17 cellular contexts compared by ENCODE assay signal in the genomic region with DNA sequence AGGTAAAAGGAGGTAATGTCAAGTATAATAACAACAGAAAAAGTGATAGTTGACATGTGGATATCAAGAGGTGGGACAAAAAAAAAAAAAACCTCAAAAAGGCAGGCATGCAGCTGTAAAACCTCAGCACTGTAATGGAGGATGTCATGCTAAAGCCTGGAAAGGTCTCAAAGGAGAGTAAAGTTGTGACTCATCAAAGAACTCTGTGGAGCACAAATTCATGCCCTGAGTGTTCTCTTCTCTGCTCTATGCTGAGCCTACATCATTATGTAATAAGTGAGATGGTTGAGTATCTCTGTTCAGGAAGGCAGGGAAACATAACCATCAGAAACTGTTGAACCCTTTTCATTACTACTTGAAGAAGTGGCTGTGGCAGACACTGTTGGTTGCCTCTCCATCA.
DNase-seq lines count a peak whose midpoint lies in the region; ATAC-seq and TF ChIP-seq lines count a peak whose summit lies in the region.
"Had no signal": no experiment of that assay in that cellular context is flagged by ENCODE, and none has a peak within 500 bp of the region (broad histone marks: within the 10 kb centered on the region; RNA-seq: fewer than 3 reads in every experiment).

No MANE protein-coding gene starts in this region.

- H3K4me1 ChIP-seq in Peyer's patch: no peaks in the 10 kb centered on the region
- H3K4me1 ChIP-seq: HAP-1 had no signal

- H3K27ac Mint-ChIP-seq in activated naive CD8-positive, alpha-beta T cell treated with anti-CD3 and anti-CD28 coated beads, Interleukin-2, amount 50 U/mL, for 24 hours: no peak overlapping the region
- no peak overlapping the region for H3K27ac Mint-ChIP-seq in activated naive CD8-positive, alpha-beta T cell treated with anti-CD3 and anti-CD28 coated beads for 36 hours

- TF ChIP-seq CTCF in Peyer's patch (IDR thresholded peaks at IDR 0.05): no peak

- no peak for DNase-seq in activated naive CD8-positive, alpha-beta T cell treated with anti-CD3 and anti-CD28 coated beads, Interleukin-2, amount 50 U/mL, for 24 hours
- DNase-seq in activated naive CD8-positive, alpha-beta T cell treated with anti-CD3 and anti-CD28 coated beads for 36 hours: no peak
- peak; percentile 24 for DNase-seq in astrocyte of the hippocampus (ENCODE audit: low read depth, low spot score)
- peak; percentile 8 for DNase-seq in iris pigment epithelial cell (ENCODE audit: low read depth)
- DNase-seq in stimulated activated naive CD4-positive, alpha-beta T cell (lab: John Stamatoyannopoulos, UW): no peak
- no peak for DNase-seq in CD1c-positive myeloid dendritic cell (ENCODE audit: extremely low spot score)
- DNase-seq in Peyer's patch: no peak
- DNase-seq: KBM-7, NCI-H1048, NCI-H146, NCI-H2081, NCI-H510A, NCI-H774, PC-3 had no signal

- H3K4me3 Mint-ChIP-seq in activated naive CD8-positive, alpha-beta T cell treated with anti-CD3 and anti-CD28 coated beads, Interleukin-2, amount 50 U/mL, for 24 hours: no peak overlapping the region
- no peak overlapping the region for H3K4me3 Mint-ChIP-seq in activated naive CD8-positive, alpha-beta T cell treated with anti-CD3 and anti-CD28 coated beads for 36 hours

- H3K9me3 ChIP-seq in Peyer's patch: no peaks in the 10 kb centered on the region
- H3K9me3 ChIP-seq: HAP-1 had no signal

- H3K36me3 Mint-ChIP-seq in activated naive CD8-positive, alpha-beta T cell treated with anti-CD3 and anti-CD28 coated beads, Interleukin-2, amount 50 U/mL, for 24 hours (ENCODE audit: low read depth): no peaks in the 10 kb centered on the region
- H3K36me3 Mint-ChIP-seq in activated naive CD8-positive, alpha-beta T cell treated with anti-CD3 and anti-CD28 coated beads for 36 hours: no peaks in the 10 kb centered on the region

- H3K27me3 Mint-ChIP-seq in activated naive CD8-positive, alpha-beta T cell treated with anti-CD3 and anti-CD28 coated beads, Interleukin-2, amount 50 U/mL, for 24 hours: no peaks in the 10 kb centered on the region
- H3K27me3 Mint-ChIP-seq in activated naive CD8-positive, alpha-beta T cell treated with anti-CD3 and anti-CD28 coated beads for 36 hours: no peaks in the 10 kb centered on the region

- H3K4me1 Mint-ChIP-seq in activated naive CD8-positive, alpha-beta T cell treated with anti-CD3 and anti-CD28 coated beads, Interleukin-2, amount 50 U/mL, for 24 hours: peaks cover 31% of the 10 kb centered on the region
- H3K4me1 Mint-ChIP-seq in activated naive CD8-positive, alpha-beta T cell treated with anti-CD3 and anti-CD28 coated beads for 36 hours: peaks cover 20% of the 10 kb centered on the region

- no peak overlapping the region for H3K27ac ChIP-seq in Peyer's patch
- H3K27ac ChIP-seq: C4-2B had no signal

- H3K27me3 ChIP-seq in Peyer's patch: no peaks in the 10 kb centered on the region

- H3K9me3 Mint-ChIP-seq in activated naive CD8-positive, alpha-beta T cell treated with anti-CD3 and anti-CD28 coated beads, Interleukin-2, amount 50 U/mL, for 24 hours: peaks cover 3% of the 10 kb centered on the region
- no peaks in the 10 kb centered on the region for H3K9me3 Mint-ChIP-seq in activated naive CD8-positive, alpha-beta T cell treated with anti-CD3 and anti-CD28 coated beads for 36 hours

- TF ChIP-seq POLR2A in Peyer's patch (IDR thresholded peaks at IDR 0.05): no peak

- no peak overlapping the region for H3K4me3 ChIP-seq in Peyer's patch
- H3K4me3 ChIP-seq: HAP-1 had no signal

- H3K36me3 ChIP-seq in Peyer's patch: no peaks in the 10 kb centered on the region
- H3K36me3 ChIP-seq: HAP-1 had no signal

- ATAC-seq in activated naive CD8-positive, alpha-beta T cell treated with anti-CD3 and anti-CD28 coated beads, Interleukin-2, amount 50 U/mL, for 24 hours: peak; percentile 59
- ATAC-seq in GM19452 (IDR thresholded peaks at IDR 0.05; ENCODE audit: unreplicated experiment): no peak
- ATAC-seq: PC-3 had no signal

Comparison
In these comparisons a context has a peak if more than half of its experiments do, and no peak if none do; other contexts are left out.
1. DNase-seq: peak in astrocyte of the hippocampus (single experiment) and iris pigment epithelial cell (single experiment); none in activated naive CD8-positive, alpha-beta T cell treated with anti-CD3 and anti-CD28 coated beads, Interleukin-2, amount 50 U/mL, for 24 hours (single experiment), activated naive CD8-positive, alpha-beta T cell treated with anti-CD3 and anti-CD28 coated beads for 36 hours (single experiment), stimulated activated naive CD4-positive, alpha-beta T cell (0 of 6), CD1c-positive myeloid dendritic cell (single experiment) and Peyer's patch (0 of 3).